ENCODE assay signal across 8 cellular contexts in the genomic region with DNA sequence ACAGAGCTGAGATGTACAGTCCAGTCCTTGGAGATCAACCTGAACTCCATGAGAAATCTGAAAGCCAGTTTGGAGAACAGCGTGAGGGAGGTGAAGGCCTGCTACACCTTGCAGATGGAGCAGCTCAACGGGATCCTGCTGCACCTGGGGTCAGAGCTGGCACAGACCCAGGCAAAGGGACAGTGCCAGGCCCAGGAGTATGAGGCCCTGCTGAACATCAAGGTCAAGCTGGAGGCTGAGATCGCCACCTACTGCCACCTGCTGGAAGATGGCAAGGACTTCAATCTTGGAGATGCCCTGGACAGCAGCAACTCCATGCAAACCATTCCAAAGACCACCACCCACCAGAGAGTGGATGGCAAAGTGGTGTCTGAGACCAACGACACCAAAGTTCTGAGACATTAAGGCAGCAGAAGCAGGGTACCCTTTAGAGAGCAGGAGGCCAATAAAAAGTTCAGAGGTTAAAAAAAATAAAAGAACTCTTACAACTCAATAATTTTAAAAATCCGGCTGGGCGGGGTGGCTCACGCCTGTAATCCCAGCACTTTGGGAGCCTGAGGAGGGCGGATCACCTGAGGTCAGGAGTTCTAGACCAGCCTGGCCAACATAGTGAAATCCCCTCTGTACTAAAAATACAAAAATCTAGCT.
DNase-seq lines count a peak whose midpoint lies in the region; ATAC-seq and TF ChIP-seq lines count a peak whose summit lies in the region.

No MANE protein-coding gene starts in this region.

- WGBS in SK-N-SH (ENCODE audit: low lambda C conversion rate) = 55% methylated on average over 6 of the region's 8 CpGs
- WGBS in right lobe of liver (ENCODE audit: insufficient coverage, low coverage, low lambda C conversion rate, missing lambda C conversion rate) = 28% methylated on average over 3 of the region's 8 CpGs

- H3K36me3 ChIP-seq in SK-N-SH (replicated peaks in 1 of 2; ENCODE audit: control insufficient read depth in 1 of 2, insufficient read depth in 2 of 2, low read length in 1 of 2) (no peaks in the 10 kb centered on the region), right lobe of liver (no peaks in the 10 kb centered on the region)

- H3K9me2 ChIP-seq in SK-N-SH = no peaks in the 10 kb centered on the region

- no peak for ATAC-seq in SK-N-SH treated with all-trans-retinoic acid at 6 μM for 48 hours
- ATAC-seq in right lobe of liver = no peak
- ATAC-seq in HG03439 (IDR thresholded peaks at IDR 0.05; ENCODE audit: unreplicated experiment) = no peak

- CTCF ChIA-PET in SK-N-SH (lab: Yijun Ruan, JAX) = interaction anchor here (0.7 to 1.9 kb wide), 7 partner anchors 11 to 575 kb away, joined by 3 to 11 read pairs (median 3); no protein-coding TSS in a partner anchor

- DNase-seq in SK-N-SH (no peak), RPMI8226 (peak; percentile 81), amniotic epithelial cell (ENCODE audit: low read depth) (peak; percentile 39), right lobe of liver (peak in 1 of 3 donors; percentile 60), medulla oblongata (ENCODE audit: extremely low spot score) (no peak)
- peak; percentile 14 for DNase-seq in stimulated activated naive CD4-positive, alpha-beta T cell treated with Interleukin-2 at 50 U/mL for 16 hours (lab: John Stamatoyannopoulos, UW)

- no peak overlapping the region for H3K4me2 ChIP-seq in SK-N-SH

- H3K4me3 ChIP-seq in SK-N-SH (ENCODE audit: low read depth in 2 of 2, low read length in 1 of 2) (no peak overlapping the region), right lobe of liver (no peak overlapping the region)

- no peak for TF ChIP-seq POLR2A in right lobe of liver (IDR thresholded peaks at IDR 0.05)

- POLR2A ChIA-PET in SK-N-SH (lab: Yijun Ruan, JAX) = no interaction called here

- no peak overlapping the region for H3K27ac ChIP-seq in SK-N-SH (ENCODE audit: low read depth in 2 of 2, low read length in 1 of 2)
- no peak overlapping the region for H3K27ac ChIP-seq in right lobe of liver

- no peaks in the 10 kb centered on the region for H3F3A ChIP-seq in SK-N-SH (replicated peaks; ENCODE audit: insufficient read depth)

- no peak overlapping the region for H3K9ac ChIP-seq in SK-N-SH

- H3K9me3 ChIP-seq in SK-N-SH = peaks cover 13% of the 10 kb centered on the region; the same call in 1 of the 2 replicates
- no peaks in the 10 kb centered on the region for H3K9me3 ChIP-seq in right lobe of liver

- H2AFZ ChIP-seq in SK-N-SH (ENCODE audit: low read depth) = no peak overlapping the region

- H3K79me2 ChIP-seq in SK-N-SH (ENCODE audit: insufficient read depth) = no peaks in the 10 kb centered on the region

- intact Hi-C loops in right lobe of liver (cut with DNase I) = no loop called here

- H3K27me3 ChIP-seq in SK-N-SH (ENCODE audit: insufficient read depth) (no peaks in the 10 kb centered on the region), right lobe of liver (no peaks in the 10 kb centered on the region)

- TF ChIP-seq RAD21 in SK-N-SH (IDR thresholded peaks at IDR 0.05; ENCODE audit: low read length) = peak; percentile 48

- H3K4me1 ChIP-seq in SK-N-SH (ENCODE audit: control insufficient read depth in 1 of 2, insufficient read depth in 2 of 2, low read depth in 1 of 2, low read length in 1 of 2) = no peaks in the 10 kb centered on the region
- no peaks in the 10 kb centered on the region for H3K4me1 ChIP-seq in right lobe of liver

- no peak for TF ChIP-seq EP300 in SK-N-SH (IDR thresholded peaks at IDR 0.05; ENCODE audit: borderline replicate concordance in 1 of 2, low read depth in 1 of 2, low read length in 1 of 2)

- no peaks in the 10 kb centered on the region for H4K20me1 ChIP-seq in SK-N-SH (ENCODE audit: insufficient read depth)

- peak; percentile 53 for TF ChIP-seq CTCF in SK-N-SH (IDR thresholded peaks at IDR 0.05)
- peak; percentile 41 to 67 (median 57) for TF ChIP-seq CTCF in right lobe of liver (IDR thresholded peaks at IDR 0.05)

TF ChIP-seq in SK-N-SH, 30 proteins besides CTCF, POLR2A, EP300 and RAD21:
- TF ChIP-seq NRF1 (IDR thresholded peaks at IDR 0.05; ENCODE audit: low read depth, low read length) = no peak
- peak; percentile 49 for TF ChIP-seq SMC3 (IDR thresholded peaks at IDR 0.05; ENCODE audit: low read depth, low read length)

TF ChIP-seq in SK-N-SH treated with all-trans-retinoic acid at 6 μM for 48 hours, 23 proteins besides CTCF, POLR2A, EP300 and RAD21 (continues in another document):
- no peak for TF ChIP-seq ZNF565 (CRISPR knock-in tag; conservative IDR thresholded peaks at IDR 0.05; ENCODE audit: low read depth)
- no peak for TF ChIP-seq CSDC2 (CRISPR knock-in tag; IDR thresholded peaks at IDR 0.05)
- TF ChIP-seq ISL1 (CRISPR knock-in tag; IDR thresholded peaks at IDR 0.05) = no peak
- TF ChIP-seq, protein P1, sequence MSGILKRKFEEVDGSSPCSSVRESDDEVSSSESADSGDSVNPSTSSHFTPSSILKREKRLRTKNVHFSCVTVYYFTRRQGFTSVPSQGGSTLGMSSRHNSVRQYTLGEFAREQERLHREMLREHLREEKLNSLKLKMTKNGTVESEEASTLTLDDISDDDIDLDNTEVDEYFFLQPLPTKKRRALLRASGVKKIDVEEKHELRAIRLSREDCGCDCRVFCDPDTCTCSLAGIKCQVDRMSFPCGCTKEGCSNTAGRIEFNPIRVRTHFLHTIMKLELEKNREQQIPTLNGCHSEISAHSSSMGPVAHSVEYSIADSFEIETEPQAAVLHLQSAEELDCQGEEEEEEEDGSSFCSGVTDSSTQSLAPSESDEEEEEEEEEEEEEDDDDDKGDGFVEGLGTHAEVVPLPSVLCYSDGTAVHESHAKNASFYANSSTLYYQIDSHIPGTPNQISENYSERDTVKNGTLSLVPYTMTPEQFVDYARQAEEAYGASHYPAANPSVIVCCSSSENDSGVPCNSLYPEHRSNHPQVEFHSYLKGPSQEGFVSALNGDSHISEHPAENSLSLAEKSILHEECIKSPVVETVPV (CRISPR knock-in tag; IDR thresholded peaks at IDR 0.05) = no peak
- TF ChIP-seq ZFP3 (CRISPR knock-in tag; IDR thresholded peaks at IDR 0.05) = no peak
- TF ChIP-seq RARB (CRISPR knock-in tag; IDR thresholded peaks at IDR 0.05) = no peak
- TF ChIP-seq ESRRG (CRISPR knock-in tag; IDR thresholded peaks at IDR 0.05) = no peak
- TF ChIP-seq BACH2 (CRISPR knock-in tag; IDR thresholded peaks at IDR 0.05; ENCODE audit: borderline replicate concordance) = no peak
- no peak for TF ChIP-seq ARNTL (CRISPR knock-in tag; IDR thresholded peaks at IDR 0.05; ENCODE audit: borderline replicate concordance, low read depth)
- no peak for TF ChIP-seq PPARA (CRISPR knock-in tag; IDR thresholded peaks at IDR 0.05; ENCODE audit: borderline replicate concordance)
- no peak for TF ChIP-seq ZNF8 (CRISPR knock-in tag; IDR thresholded peaks at IDR 0.05)
- no peak for TF ChIP-seq TOX (CRISPR knock-in tag; IDR thresholded peaks at IDR 0.05; ENCODE audit: borderline replicate concordance)
- TF ChIP-seq ZFP30 (CRISPR knock-in tag; IDR thresholded peaks at IDR 0.05) = no peak
- TF ChIP-seq, protein P2, sequence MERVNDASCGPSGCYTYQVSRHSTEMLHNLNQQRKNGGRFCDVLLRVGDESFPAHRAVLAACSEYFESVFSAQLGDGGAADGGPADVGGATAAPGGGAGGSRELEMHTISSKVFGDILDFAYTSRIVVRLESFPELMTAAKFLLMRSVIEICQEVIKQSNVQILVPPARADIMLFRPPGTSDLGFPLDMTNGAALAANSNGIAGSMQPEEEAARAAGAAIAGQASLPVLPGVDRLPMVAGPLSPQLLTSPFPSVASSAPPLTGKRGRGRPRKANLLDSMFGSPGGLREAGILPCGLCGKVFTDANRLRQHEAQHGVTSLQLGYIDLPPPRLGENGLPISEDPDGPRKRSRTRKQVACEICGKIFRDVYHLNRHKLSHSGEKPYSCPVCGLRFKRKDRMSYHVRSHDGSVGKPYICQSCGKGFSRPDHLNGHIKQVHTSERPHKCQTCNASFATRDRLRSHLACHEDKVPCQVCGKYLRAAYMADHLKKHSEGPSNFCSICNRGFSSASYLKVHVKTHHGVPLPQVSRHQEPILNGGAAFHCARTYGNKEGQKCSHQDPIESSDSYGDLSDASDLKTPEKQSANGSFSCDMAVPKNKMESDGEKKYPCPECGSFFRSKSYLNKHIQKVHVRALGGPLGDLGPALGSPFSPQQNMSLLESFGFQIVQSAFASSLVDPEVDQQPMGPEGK (CRISPR knock-in tag; IDR thresholded peaks at IDR 0.05; ENCODE audit: borderline replicate concordance) = no peak
- no peak for TF ChIP-seq OSR1 (CRISPR knock-in tag; IDR thresholded peaks at IDR 0.05)
- no peak for TF ChIP-seq TCF4 (CRISPR knock-in tag; IDR thresholded peaks at IDR 0.05; ENCODE audit: borderline replicate concordance)
- TF ChIP-seq, protein P3, sequence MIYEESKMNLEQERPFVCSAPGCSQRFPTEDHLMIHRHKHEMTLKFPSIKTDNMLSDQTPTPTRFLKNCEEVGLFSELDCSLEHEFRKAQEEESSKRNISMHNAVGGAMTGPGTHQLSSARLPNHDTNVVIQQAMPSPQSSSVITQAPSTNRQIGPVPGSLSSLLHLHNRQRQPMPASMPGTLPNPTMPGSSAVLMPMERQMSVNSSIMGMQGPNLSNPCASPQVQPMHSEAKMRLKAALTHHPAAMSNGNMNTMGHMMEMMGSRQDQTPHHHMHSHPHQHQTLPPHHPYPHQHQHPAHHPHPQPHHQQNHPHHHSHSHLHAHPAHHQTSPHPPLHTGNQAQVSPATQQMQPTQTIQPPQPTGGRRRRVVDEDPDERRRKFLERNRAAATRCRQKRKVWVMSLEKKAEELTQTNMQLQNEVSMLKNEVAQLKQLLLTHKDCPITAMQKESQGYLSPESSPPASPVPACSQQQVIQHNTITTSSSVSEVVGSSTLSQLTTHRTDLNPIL (CRISPR knock-in tag; IDR thresholded peaks at IDR 0.05; ENCODE audit: low read depth) = no peak
- TF ChIP-seq ZC3H10 (CRISPR knock-in tag; IDR thresholded peaks at IDR 0.05) = no peak
- no peak for TF ChIP-seq SNAI2 (CRISPR knock-in tag; IDR thresholded peaks at IDR 0.05)

Comparison
In these comparisons a context has a peak if more than half of its experiments do, and no peak if none do; other contexts are left out.
1. DNase-seq: peak in RPMI8226 (single experiment), amniotic epithelial cell (single experiment) and stimulated activated naive CD4-positive, alpha-beta T cell treated with Interleukin-2 at 50 U/mL for 16 hours (single experiment); none in SK-N-SH (single experiment) and medulla oblongata (single experiment).